24 cellular contexts compared by ENCODE assay signal in the genomic region with DNA sequence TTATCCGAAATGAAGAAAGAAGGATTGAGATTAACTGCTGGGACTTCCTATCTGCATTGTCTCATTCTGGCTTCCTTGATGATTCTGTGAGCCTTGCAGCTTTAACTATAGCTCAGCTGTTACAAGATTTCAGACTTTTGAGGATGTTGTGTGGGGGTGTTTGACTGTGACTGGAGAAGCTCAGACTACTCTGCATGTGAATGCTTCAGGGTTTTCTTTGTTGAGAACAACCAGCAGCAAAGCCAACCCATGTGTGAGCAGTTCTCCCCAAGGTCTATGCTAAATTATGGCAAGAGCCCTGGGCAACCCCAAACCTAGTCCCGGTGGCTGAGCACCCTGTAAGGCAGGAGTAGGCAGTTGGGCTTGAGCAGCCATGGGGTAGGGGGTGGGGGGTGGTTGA.
"Had no signal": no experiment of that assay in that cellular context is flagged by ENCODE, and none has a peak within 500 bp of the region (broad histone marks: within the 10 kb centered on the region; RNA-seq: fewer than 3 reads in every experiment).

No MANE protein-coding gene starts in this region.

- H3K9me3 ChIP-seq: colonic mucosa, gastrocnemius medialis, prostate gland, sigmoid colon, suprapubic skin, transverse colon, upper lobe of right lung, uterus had no signal

- H3K4me1 ChIP-seq: colonic mucosa, prostate gland, suprapubic skin, upper lobe of right lung, uterus had no signal

- H3K27me3 Mint-ChIP-seq: dendritic cell treated with granulocyte-macrophage colony-stimulating factor and Interleukin-4, amounts not matched to agents 40 ng/mL and 50 ng/mL, for 4 days; naive thymus-derived CD8-positive, alpha-beta T cell; stimulated activated naive B cell treated with anti-CD40 and anti-IgM and Interleukin-4, amounts not matched to agents 10 μg/mL and 1 μg/mL and 100 μg/mL, for 72 hours; stimulated activated naive CD8-positive, alpha-beta T cell treated with anti-CD3 and anti-CD28 coated beads, Interleukin-15, Interleukin-2, amounts not matched to agents 100 ng/mL and 50 ng/mL, for 24 hours had no signal

- H3K27me3 ChIP-seq: colonic mucosa, gastrocnemius medialis, sigmoid colon, suprapubic skin, transverse colon, upper lobe of right lung, uterus had no signal

- H3K27ac ChIP-seq: colonic mucosa, epithelial cell of prostate, gastrocnemius medialis, prostate gland, sigmoid colon, suprapubic skin, transverse colon, upper lobe of right lung, uterus had no signal

- DNase-seq: colonic mucosa; effector CD8-positive, alpha-beta T cell; endodermal cell; foreskin fibroblast; gastrocnemius medialis; kidney; mesenchymal stem cell; naive thymus-derived CD8-positive, alpha-beta T cell; nephron progenitor cell; right cardiac atrium; sigmoid colon; stimulated activated CD4-positive, alpha-beta T cell treated with anti-CD3 and anti-CD28 coated beads, Interleukin-2, amount 100 ng/mL, for 24 hours; stimulated activated CD4-positive, alpha-beta T cell treated with anti-CD3 and anti-CD28 coated beads, Interleukin-4, amount 100 ng/mL, for 4 hours; stimulated activated naive B cell treated with anti-CD40 and anti-IgM and Interleukin-4, amounts not matched to agents 10 μg/mL and 1 μg/mL and 100 μg/mL, for 72 hours; transverse colon; upper lobe of right lung; uterus had no signal

- H3K27ac Mint-ChIP-seq: dendritic cell treated with granulocyte-macrophage colony-stimulating factor and Interleukin-4, amounts not matched to agents 40 ng/mL and 50 ng/mL, for 4 days; endodermal cell; mesothelial cell of epicardium; stimulated activated naive B cell treated with anti-CD40 and anti-IgM and Interleukin-4, amounts not matched to agents 10 μg/mL and 1 μg/mL and 100 μg/mL, for 72 hours; stimulated activated naive CD8-positive, alpha-beta T cell treated with anti-CD3 and anti-CD28 coated beads, Interleukin-15, Interleukin-2, amounts not matched to agents 100 ng/mL and 50 ng/mL, for 24 hours had no signal

- H3K4me1 Mint-ChIP-seq: endodermal cell; nephron progenitor cell; stimulated activated naive B cell treated with anti-CD40 and anti-IgM and Interleukin-4, amounts not matched to agents 10 μg/mL and 1 μg/mL and 100 μg/mL, for 72 hours had no signal

- H3K9me3 Mint-ChIP-seq: dendritic cell treated with granulocyte-macrophage colony-stimulating factor and Interleukin-4, amounts not matched to agents 40 ng/mL and 50 ng/mL, for 4 days; endodermal cell; mesothelial cell of epicardium; naive thymus-derived CD8-positive, alpha-beta T cell; nephron progenitor cell; stimulated activated naive B cell treated with anti-CD40 and anti-IgM and Interleukin-4, amounts not matched to agents 10 μg/mL and 1 μg/mL and 100 μg/mL, for 72 hours; stimulated activated naive CD8-positive, alpha-beta T cell treated with anti-CD3 and anti-CD28 coated beads, Interleukin-15, Interleukin-2, amounts not matched to agents 100 ng/mL and 50 ng/mL, for 24 hours had no signal

- H3K4me3 Mint-ChIP-seq: dendritic cell treated with granulocyte-macrophage colony-stimulating factor and Interleukin-4, amounts not matched to agents 40 ng/mL and 50 ng/mL, for 4 days; endodermal cell; mesothelial cell of epicardium; naive thymus-derived CD8-positive, alpha-beta T cell; nephron progenitor cell; stimulated activated naive B cell treated with anti-CD40 and anti-IgM and Interleukin-4, amounts not matched to agents 10 μg/mL and 1 μg/mL and 100 μg/mL, for 72 hours; stimulated activated naive CD8-positive, alpha-beta T cell treated with anti-CD3 and anti-CD28 coated beads, Interleukin-15, Interleukin-2, amounts not matched to agents 100 ng/mL and 50 ng/mL, for 24 hours had no signal

- FAIRE-seq: kidney had no signal

- ATAC-seq: esophagus mucosa; gastrocnemius medialis; naive thymus-derived CD8-positive, alpha-beta T cell; right cardiac atrium; stimulated activated naive B cell treated with anti-CD40 and anti-IgM and Interleukin-4, amounts not matched to agents 10 μg/mL and 1 μg/mL and 100 μg/mL, for 72 hours; upper lobe of right lung had no signal
